ENCODE assay signal across 12 cellular contexts in genomic region chr5:111069839-111070238, GRCh38. TPM values are rescaled to one million over a fixed set of nuclear protein-coding genes. Genes with fewer than 3 reads are reported as not detected.
DNase-seq lines count a peak whose midpoint lies in the region; ATAC-seq and TF ChIP-seq lines count a peak whose summit lies in the region.
"Had no signal": no experiment of that assay in that cellular context is flagged by ENCODE, and none has a peak within 500 bp of the region (broad histone marks: within the 10 kb centered on the region; RNA-seq: fewer than 3 reads in every experiment).

No MANE protein-coding gene starts in this region.

- peaks cover 5 to 9% of the 10 kb centered on the region in 2 experiments for H3K4me1 ChIP-seq in SK-N-SH (ENCODE audit: control insufficient read depth in 1 of 2, insufficient read depth in 2 of 2, low read depth in 1 of 2, low read length in 1 of 2)

- H3K4me3 ChIP-seq in SK-N-SH (ENCODE audit: low read depth in 2 of 2, low read length in 1 of 2) (no peak overlapping the region), fibroblast of mammary gland (ENCODE audit: control insufficient read depth, low read depth, low read length) (no peak overlapping the region)

- peak; percentile 25 to 84; a peak in 3 of 4 replicates for TF ChIP-seq EP300 in SK-N-SH (IDR thresholded peaks at IDR 0.05; ENCODE audit: borderline replicate concordance in 1 of 2, low read depth in 1 of 2, low read length in 1 of 2)

- H3K27me3 ChIP-seq in CD4-positive, alpha-beta T cell (ENCODE audit: control insufficient read depth, insufficient read depth, low read length), result peaks cover 81% of the 10 kb centered on the region
- no peaks in the 10 kb centered on the region for H3K27me3 ChIP-seq in SK-N-SH (ENCODE audit: insufficient read depth)

- POLR2A ChIA-PET in CD4-positive, alpha-beta T cell (lab: Charles Lee), result interaction anchor here (1.2 kb wide), 1 partner anchor 377 kb away, joined by 3 read pairs; no protein-coding TSS in a partner anchor
- POLR2A ChIA-PET in SK-N-SH (lab: Yijun Ruan, JAX), result no interaction called here

- intact Hi-C loops in CD4-positive, alpha-beta T cell (cut with DNase I, micrococcal nuclease), result no loop called here

- H3K27me3 Mint-ChIP-seq in CD4-positive, alpha-beta T cell, result peaks cover 100% of the 10 kb centered on the region

- no peak overlapping the region; the same call in 1 of the 2 replicates for H2AFZ ChIP-seq in SK-N-SH (ENCODE audit: low read depth)

- no peaks in the 10 kb centered on the region for H4K20me1 ChIP-seq in SK-N-SH (ENCODE audit: insufficient read depth)

- no peaks in the 10 kb centered on the region for H3K9me2 ChIP-seq in SK-N-SH

- H3K36me3 Mint-ChIP-seq in CD4-positive, alpha-beta T cell (ENCODE audit: low read depth), result no peaks in the 10 kb centered on the region
- H3K36me3 Mint-ChIP-seq: T-cell had no signal

- TF ChIP-seq RAD21 in SK-N-SH (IDR thresholded peaks at IDR 0.05; ENCODE audit: low read length), result no peak

- no peak overlapping the region for H3K4me2 ChIP-seq in SK-N-SH

- no peaks in the 10 kb centered on the region for H3K9me3 Mint-ChIP-seq in CD4-positive, alpha-beta T cell
- H3K9me3 Mint-ChIP-seq: CD8-positive, alpha-beta memory T cell; T-cell had no signal

- peak overlapping the region; percentile 35 for H3K4me3 Mint-ChIP-seq in CD4-positive, alpha-beta T cell

- TF ChIP-seq CTCF in CD4-positive, alpha-beta T cell (IDR thresholded peaks at IDR 0.05), result no peak
- TF ChIP-seq CTCF in SK-N-SH (IDR thresholded peaks at IDR 0.05) (no peak), fibroblast of mammary gland (conservative IDR thresholded peaks at IDR 0.05; ENCODE audit: control insufficient read depth, insufficient read depth, low read depth, low read length) (no peak)

- WGBS in SK-N-SH (ENCODE audit: low lambda C conversion rate), result 33% methylated on average over 4 of the region's 4 CpGs

- CTCF ChIA-PET in CD4-positive, alpha-beta T cell (lab: Charles Lee), result no interaction called here
- CTCF ChIA-PET in SK-N-SH (lab: Yijun Ruan, JAX), result interaction anchor here (1.4 kb wide), 1 partner anchor 313 kb away, joined by 4 read pairs; no protein-coding TSS in a partner anchor

- no peaks in the 10 kb centered on the region for H3K36me3 ChIP-seq in SK-N-SH (replicated peaks in 1 of 2; ENCODE audit: control insufficient read depth in 1 of 2, insufficient read depth in 2 of 2, low read length in 1 of 2)
- H3K36me3 ChIP-seq: heart right ventricle had no signal

- H3F3A ChIP-seq in SK-N-SH (replicated peaks; ENCODE audit: insufficient read depth), result peaks cover 12% of the 10 kb centered on the region

- no peaks in the 10 kb centered on the region for H3K9me3 ChIP-seq in CD4-positive, alpha-beta T cell (ENCODE audit: control insufficient read depth, low read length)
- no peaks in the 10 kb centered on the region for H3K9me3 ChIP-seq in SK-N-SH
- H3K9me3 ChIP-seq: heart right ventricle had no signal

- no peak overlapping the region for H3K9ac ChIP-seq in SK-N-SH

- no peak for DNase-seq in CD4-positive, alpha-beta T cell
- DNase-seq in SK-N-SH, result no peak
- peak; percentile 90 for DNase-seq in fibroblast of mammary gland (ENCODE audit: low read depth)
- peak; percentile 54 for DNase-seq in non-pigmented ciliary epithelial cell (ENCODE audit: low read depth)
- DNase-seq in NCI-H748 (lab: John Stamatoyannopoulos, UW; ENCODE audit: unreplicated experiment), result no peak
- DNase-seq in T-helper 9 cell, result no peak
- DNase-seq in stimulated activated CD4-positive, alpha-beta T cell treated with anti-CD3 and anti-CD28 coated beads, Interleukin-4, amount 100 ng/mL, for 4 hours, result no peak
- no peak for DNase-seq in midbrain (lab: John Stamatoyannopoulos, UW)
- DNase-seq: CD8-positive, alpha-beta memory T cell; heart right ventricle; NCI-H187 treated with DMSO at 0.1 percent for 48 hours; T-cell had no signal

- no peak overlapping the region for H3K27ac Mint-ChIP-seq in CD4-positive, alpha-beta T cell
- H3K27ac Mint-ChIP-seq: T-cell had no signal

- no peak overlapping the region for H3K27ac ChIP-seq in CD4-positive, alpha-beta T cell (ENCODE audit: low read depth, low read length)
- H3K27ac ChIP-seq in SK-N-SH (ENCODE audit: low read depth in 2 of 2, low read length in 1 of 2), result peak overlapping the region; percentile 68 to 74
- H3K27ac ChIP-seq: heart right ventricle had no signal

- H3K79me2 ChIP-seq in SK-N-SH (ENCODE audit: insufficient read depth), result no peaks in the 10 kb centered on the region

- peaks cover 32% of the 10 kb centered on the region for H3K4me1 Mint-ChIP-seq in CD4-positive, alpha-beta T cell (ENCODE audit: low read depth)

- ATAC-seq in CD4-positive, alpha-beta T cell (ENCODE audit: poor library complexity), result no peak

TF ChIP-seq in SK-N-SH, 30 proteins besides CTCF, POLR2A, EP300 and RAD21 (continues in another document):
- TF ChIP-seq RXRA (IDR thresholded peaks at IDR 0.05; ENCODE audit: borderline replicate concordance, low read depth) (peak; percentile 29; the same call in 1 of the 2 replicates), SMC3 (IDR thresholded peaks at IDR 0.05; ENCODE audit: low read depth, low read length) (no peak), JUND (IDR thresholded peaks at IDR 0.05) (peak; percentile 78), MAX (IDR thresholded peaks at IDR 0.05; ENCODE audit: low read depth) (peak; percentile 43; the same call in 1 of the 2 replicates), FOXJ3 (CRISPR knock-in tag; IDR thresholded peaks at IDR 0.05) (no peak), USF2 (IDR thresholded peaks at IDR 0.05; ENCODE audit: borderline replicate concordance, low read depth, low read length) (no peak), NFIC (IDR thresholded peaks at IDR 0.05; ENCODE audit: borderline replicate concordance) (peak; percentile 85), MXI1 (IDR thresholded peaks at IDR 0.05; ENCODE audit: low read depth, low read length) (no peak), PBX3 (IDR thresholded peaks at IDR 0.05) (peak; percentile 96), USF1 (IDR thresholded peaks at IDR 0.05; ENCODE audit: borderline replicate concordance, low read depth) (no peak), MEF2A (IDR thresholded peaks at IDR 0.05; ENCODE audit: borderline replicate concordance, low read depth) (peak; percentile 85), IRF3 (IDR thresholded peaks at IDR 0.05; ENCODE audit: low read depth, low read length) (no peak), SIN3A (IDR thresholded peaks at IDR 0.05; ENCODE audit: borderline replicate concordance, low read depth, low read length) (peak; percentile 38; the same call in 1 of the 2 replicates), CHD2 (IDR thresholded peaks at IDR 0.05; ENCODE audit: low read length, partially characterized antibody) (no peak)

RNA-seq across cellular contexts. Expression of gene TSLP, which starts 1.7 kb away (rescaled TPM):
- total RNA-seq in CD4-positive, alpha-beta T cell, result not detected
- 1.3 and 1.5 TPM in 2 replicates for polyA plus RNA-seq in SK-N-SH (2012; rRNA removed)
- polyA plus RNA-seq in SK-N-SH (2012; cell fraction: cytosol; rRNA removed), result 1.9 and 2.8 TPM in 2 replicates
- polyA plus RNA-seq in SK-N-SH (2012; cell fraction: nucleus; rRNA removed), result 0.41 and 0.97 TPM in 2 replicates

RNA-seq across cellular contexts. Expression of gene WDR36, which starts 22.3 kb away (rescaled TPM):
- 10 to 100 TPM; 22.0 to 22.4 TPM for total RNA-seq in CD4-positive, alpha-beta T cell
- polyA plus RNA-seq in SK-N-SH (2012; rRNA removed), result 6.7 and 10.4 TPM in 2 replicates
- polyA plus RNA-seq in SK-N-SH (2012; cell fraction: cytosol; rRNA removed), result 8.6 and 9.0 TPM in 2 replicates
- polyA plus RNA-seq in SK-N-SH (2012; cell fraction: nucleus; rRNA removed), result 7.6 and 17.4 TPM in 2 replicates

Comparison
In these comparisons a context has a peak if more than half of its experiments do, and no peak if none do; other contexts are left out.
1. DNase-seq: peak in fibroblast of mammary gland (single experiment) and non-pigmented ciliary epithelial cell (single experiment); none in CD4-positive, alpha-beta T cell (0 of 10), SK-N-SH (single experiment), NCI-H748 (single experiment), T-helper 9 cell (single experiment), stimulated activated CD4-positive, alpha-beta T cell treated with anti-CD3 and anti-CD28 coated beads, Interleukin-4, amount 100 ng/mL, for 4 hours (0 of 2) and midbrain (single experiment).